Comparison of ENCODE assay signal across 1 cellular context in the genomic region with DNA sequence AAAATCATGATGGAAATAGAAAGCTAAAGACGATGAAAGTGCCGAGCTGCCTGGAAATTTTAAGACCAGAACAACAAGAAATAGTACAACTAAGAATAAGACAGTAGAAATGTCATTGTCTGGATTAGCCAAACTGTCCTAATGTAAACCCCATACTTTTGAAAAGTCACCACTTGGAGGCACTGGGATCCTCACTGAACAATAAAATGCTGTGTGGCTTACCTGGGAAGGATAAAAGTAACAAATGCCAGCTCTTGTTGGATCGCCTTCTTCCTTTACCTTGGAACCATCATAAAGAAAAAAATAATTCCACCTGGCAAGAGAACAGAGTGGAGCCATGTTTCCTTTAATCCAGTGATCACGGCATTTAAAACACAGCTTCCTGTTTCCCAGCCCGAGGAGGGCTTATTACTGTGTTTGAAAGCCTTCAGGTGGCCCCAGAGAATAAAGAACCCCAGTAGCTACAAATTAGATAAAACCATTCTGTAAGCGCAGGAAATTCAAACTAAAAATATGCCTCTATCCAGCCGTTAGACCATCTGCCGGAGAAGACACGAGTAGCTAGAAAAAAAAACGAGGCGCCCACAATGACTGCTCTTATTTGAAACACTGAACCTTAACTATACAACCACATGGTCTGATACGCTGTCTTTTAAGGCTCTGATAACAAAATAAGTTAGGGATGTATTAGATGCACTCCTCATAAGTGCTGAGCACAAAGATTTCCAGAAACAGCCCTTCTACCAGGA.
TF ChIP-seq lines count a peak whose summit lies in the region.

No MANE protein-coding gene starts in this region.

TF ChIP-seq in GM12878, 131 proteins besides CTCF, POLR2A, EP300 and RAD21:
- TF ChIP-seq HCFC1 (IDR thresholded peaks at IDR 0.05; ENCODE audit: low read length) (no peak), PAX5 (IDR thresholded peaks at IDR 0.05; ENCODE audit: borderline replicate concordance, low read depth, low read length) (no peak), KLF5 (IDR thresholded peaks at IDR 0.05; ENCODE audit: partially characterized antibody) (no peak), SMARCA5 (IDR thresholded peaks at IDR 0.05) (no peak), SKIL (IDR thresholded peaks at IDR 0.05; ENCODE audit: low read depth, poor library complexity, severe bottlenecking) (peak; percentile 11), YBX1 (IDR thresholded peaks at IDR 0.05) (no peak), FOXM1 (IDR thresholded peaks at IDR 0.05; ENCODE audit: low read depth, low read length) (no peak), NKRF (conservative IDR thresholded peaks at IDR 0.05) (peak; percentile 50; the same call in 1 of the 2 replicates), TARDBP (IDR thresholded peaks at IDR 0.05; ENCODE audit: borderline replicate concordance) (no peak), CREM (IDR thresholded peaks at IDR 0.05; ENCODE audit: low read depth) (no peak), MXI1 (IDR thresholded peaks at IDR 0.05; ENCODE audit: low read depth, low read length) (peak; percentile 44; the same call in 1 of the 2 replicates), RBBP5 (conservative IDR thresholded peaks at IDR 0.05) (no peak), ESRRA (IDR thresholded peaks at IDR 0.05; ENCODE audit: low read length) (no peak), ZNF217 (IDR thresholded peaks at IDR 0.05) (no peak), YY1 (IDR thresholded peaks at IDR 0.05; ENCODE audit: low read depth, low read length) (peak; percentile 64), DPF2 (IDR thresholded peaks at IDR 0.05) (no peak), KAT2A (conservative IDR thresholded peaks at IDR 0.05; ENCODE audit: control insufficient read depth, low read depth, low read length) (no peak), NRF1 (conservative IDR thresholded peaks at IDR 0.05; ENCODE audit: low read depth, low read length) (no peak)
- TF ChIP-seq, protein P1, sequence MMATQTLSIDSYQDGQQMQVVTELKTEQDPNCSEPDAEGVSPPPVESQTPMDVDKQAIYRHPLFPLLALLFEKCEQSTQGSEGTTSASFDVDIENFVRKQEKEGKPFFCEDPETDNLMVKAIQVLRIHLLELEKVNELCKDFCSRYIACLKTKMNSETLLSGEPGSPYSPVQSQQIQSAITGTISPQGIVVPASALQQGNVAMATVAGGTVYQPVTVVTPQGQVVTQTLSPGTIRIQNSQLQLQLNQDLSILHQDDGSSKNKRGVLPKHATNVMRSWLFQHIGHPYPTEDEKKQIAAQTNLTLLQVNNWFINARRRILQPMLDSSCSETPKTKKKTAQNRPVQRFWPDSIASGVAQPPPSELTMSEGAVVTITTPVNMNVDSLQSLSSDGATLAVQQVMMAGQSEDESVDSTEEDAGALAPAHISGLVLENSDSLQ (IDR thresholded peaks at IDR 0.05), result no peak
